ENCODE assay signal across 8 cellular contexts in genomic region chr15:64825431-64826294, GRCh38. TPM values are rescaled to one million over a fixed set of nuclear protein-coding genes. Genes with fewer than 3 reads are reported as not detected.
A peak's percentile ranks its signal among the peaks of the same experiment; 100 is the strongest.
DNase-seq lines count a peak whose midpoint lies in the region; ATAC-seq and TF ChIP-seq lines count a peak whose summit lies in the region.

Gene PIF1 (minus strand): TSS chr15:64825647. CDS start chr15:64824335, 1,312 bp downstream.

- no peaks in the 10 kb centered on the region for H3K9me3 ChIP-seq in cardiac muscle cell (ENCODE audit: low read depth)
- peaks cover 3% of the 10 kb centered on the region for H3K9me3 ChIP-seq in trophoblast cell (ENCODE audit: insufficient read depth, low read depth, low read length)

- H2AFZ ChIP-seq in trophoblast cell (ENCODE audit: insufficient read depth, low read length, poor library complexity) = peak within 1 kb of the TSS; percentile 56

- H3K23ac ChIP-seq in trophoblast cell (ENCODE audit: low read length) = peak within 1 kb of the TSS; percentile 64

- H3K27me3 ChIP-seq in cardiac muscle cell (no peaks in the 10 kb centered on the region), trophoblast cell (ENCODE audit: insufficient read depth, low read length) (no peaks in the 10 kb centered on the region)

- H3K27ac ChIP-seq in cardiac muscle cell (peak within 1 kb of the TSS; percentile 91), trophoblast cell (ENCODE audit: low read depth, low read length) (peak within 1 kb of the TSS; percentile 49)

- H4K8ac ChIP-seq in trophoblast cell (ENCODE audit: low read depth, low read length) = peak within 1 kb of the TSS; percentile 76

- H3K4me3 Mint-ChIP-seq in activated naive CD8-positive, alpha-beta T cell treated with anti-CD3 and anti-CD28 coated beads, Interleukin-2, amount 50 U/mL, for 24 hours = peak within 1 kb of the TSS; percentile 90
- H3K4me3 Mint-ChIP-seq in type B pancreatic cell = peak within 1 kb of the TSS; percentile 94

- H3K79me1 ChIP-seq in trophoblast cell (ENCODE audit: low read length) = peaks cover 8% of the 10 kb centered on the region

- H3K4ac ChIP-seq in trophoblast cell (ENCODE audit: low read depth, low read length) = peak within 1 kb of the TSS; percentile 2

- in situ Hi-C loops in GM13976 (cut with MboI; ENCODE audit: low sequenced_read_pairs, unreplicated experiment) = no loop called here

- peak within 1 kb of the TSS; percentile 21 for H2BK12ac ChIP-seq in trophoblast cell (ENCODE audit: low read length)

- H3K9ac ChIP-seq in trophoblast cell (ENCODE audit: low read length) = peak within 1 kb of the TSS; percentile 75

- peak within 1 kb of the TSS; percentile 60 for H2BK120ac ChIP-seq in trophoblast cell (ENCODE audit: insufficient read depth, low read length, poor library complexity)

- no peak within 1 kb of the TSS for H2AK5ac ChIP-seq in trophoblast cell (ENCODE audit: low read length)

- peak within 1 kb of the TSS; percentile 91 for H3K4me2 ChIP-seq in trophoblast cell (ENCODE audit: low read length)

- no peaks in the 10 kb centered on the region for H3K36me3 ChIP-seq in cardiac muscle cell
- peaks cover 5 to 6% of the 10 kb centered on the region in 2 experiments for H3K36me3 ChIP-seq in trophoblast cell (ENCODE audit: control insufficient read depth in 1 of 2, insufficient read depth in 2 of 2, low read length in 2 of 2)

- peak within 1 kb of the TSS; percentile 32 for H4K12ac ChIP-seq in trophoblast cell (ENCODE audit: low read depth, low read length)

- H3K79me2 ChIP-seq in trophoblast cell (ENCODE audit: control insufficient read depth, insufficient read depth, low read length, poor library complexity) = peaks cover 3% of the 10 kb centered on the region

- WGBS in trophoblast cell (ENCODE audit: extremely low coverage, insufficient coverage, insufficient read length) = no CpG with 5 or more reads among the region's 35 CpGs

- peak within 1 kb of the TSS; percentile 88 for H3K27ac Mint-ChIP-seq in activated naive CD8-positive, alpha-beta T cell treated with anti-CD3 and anti-CD28 coated beads, Interleukin-2, amount 50 U/mL, for 24 hours
- peak within 1 kb of the TSS; percentile 89 for H3K27ac Mint-ChIP-seq in type B pancreatic cell

- H3K4me3 ChIP-seq in cardiac muscle cell = peak within 1 kb of the TSS; percentile 67
- peak within 1 kb of the TSS; percentile 72 for H3K4me3 ChIP-seq in trophoblast cell (ENCODE audit: low read depth, low read length)

- DNase-seq in GM13976 (ENCODE audit: low spot score) = peak; percentile 95
- DNase-seq in NCI-H1436 treated with DMSO at 0.1 percent for 48 hours (lab: John Stamatoyannopoulos, UW) = peak; percentile 95
- peak; percentile 80 for DNase-seq in T follicular helper cell (ENCODE audit: low read depth)
- DNase-seq in activated naive CD8-positive, alpha-beta T cell treated with anti-CD3 and anti-CD28 coated beads, Interleukin-2, amount 50 U/mL, for 24 hours = peak; percentile 85
- peak; percentile 98 to 99 for DNase-seq in cardiac muscle cell (ENCODE audit: low read depth in 1 of 2, low spot score in 1 of 2)
- DNase-seq in trophoblast cell = peak; percentile 95 to 99
- peak; percentile 87 for DNase-seq in type B pancreatic cell (ENCODE audit: extremely low spot score, unreplicated experiment)

- H2BK5ac ChIP-seq in trophoblast cell (ENCODE audit: low read depth, low read length, poor library complexity) = peak within 1 kb of the TSS; percentile 55

- H3K9me3 Mint-ChIP-seq in activated naive CD8-positive, alpha-beta T cell treated with anti-CD3 and anti-CD28 coated beads, Interleukin-2, amount 50 U/mL, for 24 hours = no peaks in the 10 kb centered on the region
- no peaks in the 10 kb centered on the region for H3K9me3 Mint-ChIP-seq in type B pancreatic cell

- TF ChIP-seq CTCF in GM13976 (IDR thresholded peaks at IDR 0.05; ENCODE audit: borderline replicate concordance, control extremely low read depth, extremely low read depth, insufficient read depth, missing control alignments) (no peak), cardiac muscle cell (IDR thresholded peaks at IDR 0.05; ENCODE audit: low read depth, low read length) (no peak), type B pancreatic cell (conservative IDR thresholded peaks at IDR 0.05) (no peak)

- H3K27me3 Mint-ChIP-seq in activated naive CD8-positive, alpha-beta T cell treated with anti-CD3 and anti-CD28 coated beads, Interleukin-2, amount 50 U/mL, for 24 hours = peaks cover 14% of the 10 kb centered on the region
- H3K27me3 Mint-ChIP-seq in type B pancreatic cell = peaks cover 16% of the 10 kb centered on the region

- no peaks in the 10 kb centered on the region for H3K4me1 ChIP-seq in cardiac muscle cell (ENCODE audit: low read depth)
- peaks cover 0 to 16% of the 10 kb centered on the region in 2 experiments for H3K4me1 ChIP-seq in trophoblast cell (ENCODE audit: control insufficient read depth in 1 of 2, insufficient read depth in 2 of 2, low read length in 2 of 2)

- peak; percentile 85 for ATAC-seq in HG02852 (IDR thresholded peaks at IDR 0.05; ENCODE audit: unreplicated experiment)
- ATAC-seq in activated naive CD8-positive, alpha-beta T cell treated with anti-CD3 and anti-CD28 coated beads, Interleukin-2, amount 50 U/mL, for 24 hours = peak; percentile 93

- peak within 1 kb of the TSS; percentile 81 for H4K91ac ChIP-seq in trophoblast cell (ENCODE audit: low read depth, low read length)

- peak within 1 kb of the TSS; percentile 61 for H3K18ac ChIP-seq in trophoblast cell (ENCODE audit: low read length)

- H3K14ac ChIP-seq in trophoblast cell (ENCODE audit: low read length) = peak within 1 kb of the TSS; percentile 65

- H3K36me3 Mint-ChIP-seq in activated naive CD8-positive, alpha-beta T cell treated with anti-CD3 and anti-CD28 coated beads, Interleukin-2, amount 50 U/mL, for 24 hours (ENCODE audit: low read depth) = peaks cover 14% of the 10 kb centered on the region
- H3K36me3 Mint-ChIP-seq in type B pancreatic cell = no peaks in the 10 kb centered on the region

- peaks cover 28% of the 10 kb centered on the region for H3K4me1 Mint-ChIP-seq in activated naive CD8-positive, alpha-beta T cell treated with anti-CD3 and anti-CD28 coated beads, Interleukin-2, amount 50 U/mL, for 24 hours
- H3K4me1 Mint-ChIP-seq in type B pancreatic cell (ENCODE audit: unreplicated experiment) = peaks cover 9% of the 10 kb centered on the region

RNA-seq across cellular contexts. Expression of gene PIF1, which starts in this region (rescaled TPM):
- total RNA-seq in cardiac muscle cell (3.5 and 70.9 TPM in 2 replicates), type B pancreatic cell (ENCODE audit: low replicate concordance) (8.0 and 30.5 TPM in 2 replicates)
- polyA plus RNA-seq in cardiac muscle cell = 7.4 and 49.0 TPM in 2 replicates
- 7.7 and 8.2 TPM in 2 replicates for polyA plus RNA-seq in trophoblast cell (2013)

Comparison
In these comparisons a context has a peak if more than half of its experiments do, and no peak if none do; other contexts are left out.
1. Peak in every context shown above with its lines: DNase-seq, ATAC-seq, H3K4me3 ChIP-seq and H3K27ac ChIP-seq.